1 cellular context compared by ENCODE assay signal in the genomic region with DNA sequence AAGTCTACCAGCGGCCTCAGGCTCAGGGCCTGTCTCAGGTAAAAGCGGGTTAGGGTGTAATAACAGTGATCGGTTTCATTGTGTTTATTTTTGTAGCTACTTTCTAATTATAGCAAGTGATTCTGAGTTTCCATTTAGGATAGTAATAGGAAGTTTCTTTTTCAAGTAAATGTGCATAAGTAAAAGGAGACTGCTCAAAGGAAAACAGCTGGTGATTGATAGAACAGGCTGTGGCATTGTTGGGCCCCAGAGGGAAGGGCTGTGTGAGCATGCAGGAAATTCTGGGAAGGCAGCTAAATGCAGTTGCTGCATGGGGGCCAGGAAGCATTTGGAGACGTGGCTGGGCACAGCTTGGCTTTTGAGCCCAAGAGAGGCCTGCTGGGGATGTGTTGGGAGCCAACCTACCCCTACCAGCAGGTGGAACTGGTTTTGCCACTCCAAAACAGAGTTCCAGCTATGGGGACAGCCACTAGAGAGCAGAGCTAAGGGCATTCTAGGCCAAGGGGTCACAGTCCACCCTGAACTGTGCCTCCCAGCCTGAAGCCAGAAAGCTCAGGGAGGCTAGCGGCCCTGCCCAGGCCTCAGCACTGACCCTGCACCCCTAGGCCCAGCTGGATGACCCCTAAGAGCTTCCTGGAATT.
TF ChIP-seq lines count a peak whose summit lies in the region.

No MANE protein-coding gene starts in this region.

TF ChIP-seq in HepG2, 621 proteins besides CTCF, POLR2A, EP300 and RAD21 (continued from another document and continues in another):
- TF ChIP-seq ZUFSP (CRISPR knock-in tag; IDR thresholded peaks at IDR 0.05; ENCODE audit: borderline replicate concordance), result no peak
- no peak for TF ChIP-seq ZNF597 (CRISPR knock-in tag; IDR thresholded peaks at IDR 0.05)
- no peak for TF ChIP-seq HNRNPLL (IDR thresholded peaks at IDR 0.05; ENCODE audit: low read depth, low read length, poor library complexity, severe bottlenecking)
- TF ChIP-seq PHB2 (IDR thresholded peaks at IDR 0.05; ENCODE audit: partially characterized antibody), result no peak
- TF ChIP-seq HNRNPH1 (optimal IDR thresholded peaks at IDR 0.05; ENCODE audit: low read depth, low read length), result no peak
- no peak for TF ChIP-seq FOXK1 (CRISPR knock-in tag; IDR thresholded peaks at IDR 0.05; ENCODE audit: borderline replicate concordance, low read depth)
- TF ChIP-seq ZNF552 (CRISPR knock-in tag; IDR thresholded peaks at IDR 0.05; ENCODE audit: borderline replicate concordance), result peak; percentile 51; the same call in 1 of the 2 replicates
- peak; percentile 70 for TF ChIP-seq REPIN1 (CRISPR knock-in tag; IDR thresholded peaks at IDR 0.05; ENCODE audit: borderline replicate concordance, low read depth)
- no peak for TF ChIP-seq ERF (CRISPR knock-in tag; IDR thresholded peaks at IDR 0.05)
- TF ChIP-seq ZNF430 (CRISPR knock-in tag; IDR thresholded peaks at IDR 0.05), result peak; percentile 46; the same call in 1 of the 2 replicates
- peak; percentile 94 for TF ChIP-seq HNF4A (CRISPR knock-in tag; IDR thresholded peaks at IDR 0.05)
- TF ChIP-seq STAT6 (CRISPR knock-in tag; IDR thresholded peaks at IDR 0.05; ENCODE audit: borderline replicate concordance), result no peak
- no peak for TF ChIP-seq THAP8 (CRISPR knock-in tag; IDR thresholded peaks at IDR 0.05; ENCODE audit: borderline replicate concordance)
- peak; percentile 98 for TF ChIP-seq RXRA (CRISPR knock-in tag; IDR thresholded peaks at IDR 0.05)
- no peak for TF ChIP-seq MAFK (conservative IDR thresholded peaks at IDR 0.05 in 1 of 2, IDR thresholded peaks at IDR 0.05 in 1 of 2; ENCODE audit: low read length in 2 of 2)
- peak; percentile 37; the same call in 1 of the 2 replicates for TF ChIP-seq SMYD3 (CRISPR knock-in tag; IDR thresholded peaks at IDR 0.05)
- peak; percentile 85 for TF ChIP-seq RXRB (CRISPR knock-in tag; IDR thresholded peaks at IDR 0.05; ENCODE audit: borderline replicate concordance)
- peak; percentile 38; the same call in 1 of the 2 replicates for TF ChIP-seq JUND (CRISPR knock-in tag; IDR thresholded peaks at IDR 0.05)
- TF ChIP-seq ZNF543 (CRISPR knock-in tag; IDR thresholded peaks at IDR 0.05), result peak; percentile 53; the same call in 1 of the 2 replicates
- no peak for TF ChIP-seq ZNF414 (CRISPR knock-in tag; IDR thresholded peaks at IDR 0.05)
- no peak for TF ChIP-seq ZNF318 (CRISPR knock-in tag; IDR thresholded peaks at IDR 0.05)
- TF ChIP-seq KLF11 (CRISPR knock-in tag; IDR thresholded peaks at IDR 0.05), result no peak
- no peak for TF ChIP-seq ZNF879 (CRISPR knock-in tag; IDR thresholded peaks at IDR 0.05)
- 0 out of 2 replicates have a peak, but pooled peaks have one; percentile 32 for TF ChIP-seq ZNF343 (CRISPR knock-in tag; IDR thresholded peaks at IDR 0.05)
- no peak for TF ChIP-seq NCOA2 (CRISPR knock-in tag; IDR thresholded peaks at IDR 0.05)
- no peak for TF ChIP-seq PCBP1 (IDR thresholded peaks at IDR 0.05; ENCODE audit: borderline replicate concordance, low read depth, low read length)
- TF ChIP-seq THRA (CRISPR knock-in tag; IDR thresholded peaks at IDR 0.05; ENCODE audit: borderline replicate concordance), result peak; percentile 97
- TF ChIP-seq FOSL2 (CRISPR knock-in tag; IDR thresholded peaks at IDR 0.05), result 0 out of 2 replicates have a peak, but pooled peaks have one; percentile 14
- no peak for TF ChIP-seq ZNF235 (CRISPR knock-in tag; IDR thresholded peaks at IDR 0.05; ENCODE audit: borderline replicate concordance)
- TF ChIP-seq USF2 (IDR thresholded peaks at IDR 0.05; ENCODE audit: low read depth, low read length), result no peak
- no peak for TF ChIP-seq USF2 (CRISPR knock-in tag; IDR thresholded peaks at IDR 0.05; ENCODE audit: borderline replicate concordance)
- TF ChIP-seq ZNF724P (CRISPR knock-in tag; IDR thresholded peaks at IDR 0.05; ENCODE audit: borderline replicate concordance), result no peak
- TF ChIP-seq ZBTB3 (CRISPR knock-in tag; IDR thresholded peaks at IDR 0.05; ENCODE audit: borderline replicate concordance, low read depth), result no peak
- no peak for TF ChIP-seq ZNF660 (CRISPR knock-in tag; IDR thresholded peaks at IDR 0.05; ENCODE audit: borderline replicate concordance, low read depth)
- no peak for TF ChIP-seq MAF1 (CRISPR knock-in tag; IDR thresholded peaks at IDR 0.05; ENCODE audit: borderline replicate concordance)
- TF ChIP-seq ZSCAN9 (CRISPR knock-in tag; IDR thresholded peaks at IDR 0.05; ENCODE audit: borderline replicate concordance), result peak; percentile 65; the same call in 1 of the 2 replicates
- TF ChIP-seq KAT7 (CRISPR knock-in tag; IDR thresholded peaks at IDR 0.05; ENCODE audit: borderline replicate concordance), result no peak
